In genomic region chr2:121944072-121944829, GRCh38 we compare ENCODE assay signal across 9 cellular contexts.
DNase-seq lines count a peak whose midpoint lies in the region; TF ChIP-seq lines count a peak whose summit lies in the region.
"Had no signal": no experiment of that assay in that cellular context is flagged by ENCODE, and none has a peak within 500 bp of the region (broad histone marks: within the 10 kb centered on the region; RNA-seq: fewer than 3 reads in every experiment).

No MANE protein-coding gene starts in this region.

- TF ChIP-seq RAD21 in neural cell (conservative IDR thresholded peaks at IDR 0.05) = no peak

- TF ChIP-seq CTCF in epithelial cell of esophagus (IDR thresholded peaks at IDR 0.05; ENCODE audit: insufficient read depth, low read depth, low read length, missing control alignments) = no peak
- no peak for TF ChIP-seq CTCF in neural cell (IDR thresholded peaks at IDR 0.05; ENCODE audit: poor library complexity, severe bottlenecking)
- TF ChIP-seq CTCF in H9 (conservative IDR thresholded peaks at IDR 0.05) = no peak

- no peaks in the 10 kb centered on the region for H3K9me2 ChIP-seq in neural cell (ENCODE audit: insufficient read depth, low read length)
- H3K9me2 ChIP-seq in Karpas-422 (replicated peaks; ENCODE audit: insufficient read depth, low read length) = no peaks in the 10 kb centered on the region

- H3K4me2 ChIP-seq in neural cell (ENCODE audit: low read length) (no peak overlapping the region), Karpas-422 (ENCODE audit: low read depth, low read length, poor library complexity, severe bottlenecking) (no peak overlapping the region), H9 (ENCODE audit: insufficient read depth, insufficient read length, low read length) (no peak overlapping the region)

- H3K27ac ChIP-seq in neural cell (ENCODE audit: low read length) = peak overlapping the region; percentile 46
- no peak overlapping the region for H3K27ac ChIP-seq in Karpas-422 (ENCODE audit: low read length)
- H3K27ac ChIP-seq in H9 (ENCODE audit: insufficient read length, low read depth, low read length) = no peak overlapping the region

- H3K4me1 ChIP-seq in Karpas-422 (ENCODE audit: low read length) (peaks cover 53% of the 10 kb centered on the region), H9 (ENCODE audit: insufficient read depth, low read length) (no peaks in the 10 kb centered on the region)

- H3K36me3 Mint-ChIP-seq in H9 (ENCODE audit: insufficient read depth in 1 of 3, low read depth in 3 of 3) = no peaks in the 10 kb centered on the region

- H3K4ac ChIP-seq in H9 (ENCODE audit: low read depth, low read length) = no peak overlapping the region

- H3F3A ChIP-seq in neural cell (ENCODE audit: insufficient read depth, low read length, poor library complexity, severe bottlenecking) = no peaks in the 10 kb centered on the region

- no peak overlapping the region for H3K14ac ChIP-seq in H9 (ENCODE audit: insufficient read depth, low read length)

- intact Hi-C loops in posterior cingulate gyrus (cut with DNase I) = no loop called here

- H2BK20ac ChIP-seq in H9 (ENCODE audit: low read depth, low read length, poor library complexity, severe bottlenecking) = no peak overlapping the region

- H3K27me3 ChIP-seq in neural cell (ENCODE audit: insufficient read depth, low read depth, low read length) = no peaks in the 10 kb centered on the region
- H3K27me3 ChIP-seq in Karpas-422 (ENCODE audit: low read length) = no peaks in the 10 kb centered on the region
- no peaks in the 10 kb centered on the region for H3K27me3 ChIP-seq in H9 (ENCODE audit: insufficient read depth, low read length)

- H3K9me3 Mint-ChIP-seq in H9 = no peaks in the 10 kb centered on the region
- H3K9me3 Mint-ChIP-seq: dendritic cell treated with granulocyte-macrophage colony-stimulating factor and Interleukin-4, amounts not matched to agents 40 ng/mL and 50 ng/mL, for 4 days had no signal

- H3K9me3 ChIP-seq in neural cell (ENCODE audit: low read length) (no peaks in the 10 kb centered on the region), Karpas-422 (ENCODE audit: low read length) (no peaks in the 10 kb centered on the region), H9 (ENCODE audit: control insufficient read depth, low read depth, low read length) (no peaks in the 10 kb centered on the region)

- no peak overlapping the region for H2AK5ac ChIP-seq in H9 (ENCODE audit: insufficient read length, low read length)

- POLR2A ChIA-PET in HEK293T (lab: Yijun Ruan, JAX) = no interaction called here

- no peak overlapping the region for H4K8ac ChIP-seq in H9 (replicated peaks; ENCODE audit: insufficient read length, low read depth, low read length)

- peak; percentile 97 for DNase-seq in EH (ENCODE audit: low read depth)
- DNase-seq in NCI-H460 (ENCODE audit: extremely low read depth, low read depth) = peak; percentile 19
- DNase-seq in epithelial cell of esophagus (ENCODE audit: low read depth) = peak; percentile 89
- no peak for DNase-seq in Karpas-422
- DNase-seq in H9 = no peak
- no peak for DNase-seq in HEK293T (ENCODE audit: extremely low spot score)
- DNase-seq in posterior cingulate gyrus = no peak

- no peak overlapping the region for H3K27ac Mint-ChIP-seq in H9
- H3K27ac Mint-ChIP-seq: dendritic cell treated with granulocyte-macrophage colony-stimulating factor and Interleukin-4, amounts not matched to agents 40 ng/mL and 50 ng/mL, for 4 days had no signal

- H3K18ac ChIP-seq in H9 (ENCODE audit: insufficient read length, low read depth, low read length) = no peak overlapping the region

- no peak for TF ChIP-seq EP300 in neural cell (conservative IDR thresholded peaks at IDR 0.05; ENCODE audit: poor library complexity, severe bottlenecking)

- no peaks in the 10 kb centered on the region for H3K23me2 ChIP-seq in H9 (ENCODE audit: insufficient read length, low read depth, low read length, poor library complexity, severe bottlenecking)

- no peak overlapping the region for H2BK5ac ChIP-seq in H9 (ENCODE audit: insufficient read length, low read length)

- no peak overlapping the region for H3T11ph ChIP-seq in H9 (ENCODE audit: low read length)

- no peak overlapping the region for H3K4me3 Mint-ChIP-seq in H9
- H3K4me3 Mint-ChIP-seq: dendritic cell treated with granulocyte-macrophage colony-stimulating factor and Interleukin-4, amounts not matched to agents 40 ng/mL and 50 ng/mL, for 4 days had no signal

- H3K79me2 ChIP-seq in neural cell (replicated peaks; ENCODE audit: insufficient read depth, low read length) = no peaks in the 10 kb centered on the region
- no peaks in the 10 kb centered on the region for H3K79me2 ChIP-seq in Karpas-422 (ENCODE audit: low read length)
- H3K79me2 ChIP-seq in H9 (ENCODE audit: insufficient read depth, low read length) = no peaks in the 10 kb centered on the region

- no peaks in the 10 kb centered on the region for H3K27me3 Mint-ChIP-seq in H9 (ENCODE audit: low read depth)
- H3K27me3 Mint-ChIP-seq: dendritic cell treated with granulocyte-macrophage colony-stimulating factor and Interleukin-4, amounts not matched to agents 40 ng/mL and 50 ng/mL, for 4 days had no signal

- H2BK12ac ChIP-seq in H9 (ENCODE audit: insufficient read length, low read depth, low read length) = no peak overlapping the region

- no peak overlapping the region for H3K23ac ChIP-seq in H9 (ENCODE audit: insufficient read length, low read depth, low read length)

- H4K5ac ChIP-seq in H9 (ENCODE audit: insufficient read length, low read depth, low read length) = no peak overlapping the region

- no peak overlapping the region for H2BK15ac ChIP-seq in H9 (ENCODE audit: low read depth, low read length)

- H3K4me1 Mint-ChIP-seq in H9 = no peaks in the 10 kb centered on the region

- H3K9ac ChIP-seq in neural cell (ENCODE audit: low read length) (no peak overlapping the region), Karpas-422 (ENCODE audit: low read length) (no peak overlapping the region), H9 (ENCODE audit: extremely low read depth, insufficient read length, low read length) (no peak overlapping the region)

- H4K20me1 ChIP-seq in neural cell (ENCODE audit: insufficient read depth) = no peaks in the 10 kb centered on the region
- H4K20me1 ChIP-seq in Karpas-422 (ENCODE audit: insufficient read depth, low read depth, low read length) = no peaks in the 10 kb centered on the region
- H4K20me1 ChIP-seq in H9 (ENCODE audit: control insufficient read depth, insufficient read depth, insufficient read length) = no peaks in the 10 kb centered on the region

- H2AFZ ChIP-seq in neural cell (ENCODE audit: low read depth, low read length) (no peak overlapping the region), Karpas-422 (ENCODE audit: low read length) (no peak overlapping the region), H9 (ENCODE audit: low read length) (no peak overlapping the region)

- no CpG with 5 or more reads among the region's 7 CpGs for WGBS in H9 (ENCODE audit: extremely low coverage, insufficient read length, low lambda C conversion rate)

- no peak overlapping the region for H2BK120ac ChIP-seq in H9 (ENCODE audit: low read depth, low read length, poor library complexity, severe bottlenecking)

- no peak overlapping the region for H3K4me3 ChIP-seq in epithelial cell of esophagus (ENCODE audit: low read length)
- no peak overlapping the region for H3K4me3 ChIP-seq in neural cell (ENCODE audit: low read length)
- H3K4me3 ChIP-seq in Karpas-422 (ENCODE audit: low read length) = no peak overlapping the region

- H4K91ac ChIP-seq in H9 (ENCODE audit: insufficient read length, low read depth, low read length) = no peak overlapping the region

- H3K79me1 ChIP-seq in H9 (ENCODE audit: insufficient read depth, low read depth, low read length, poor library complexity, severe bottlenecking) = no peaks in the 10 kb centered on the region

- CTCF ChIA-PET in HEK293T (lab: Yijun Ruan, JAX) = no interaction called here

- no peak overlapping the region for H3K56ac ChIP-seq in H9 (ENCODE audit: insufficient read length, low read depth, low read length)

- no peaks in the 10 kb centered on the region for H3K36me3 ChIP-seq in neural cell (ENCODE audit: insufficient read depth, low read length)
- H3K36me3 ChIP-seq in Karpas-422 (ENCODE audit: insufficient read depth, low read length) = no peaks in the 10 kb centered on the region

TF ChIP-seq in neural cell, 6 proteins besides CTCF, POLR2A, EP300 and RAD21 (continues in another document):
- no peak for TF ChIP-seq EZH2 (IDR thresholded peaks at IDR 0.05; ENCODE audit: borderline replicate concordance, insufficient read depth, low read length, poor library complexity, severe bottlenecking)
- no peak for TF ChIP-seq TAF1 (IDR thresholded peaks at IDR 0.05; ENCODE audit: low read depth)
- TF ChIP-seq POLR2AphosphoS5 (IDR thresholded peaks at IDR 0.05) = no peak

TF ChIP-seq in HEK293T, 16 proteins besides CTCF, POLR2A, EP300 and RAD21:
- TF ChIP-seq FOXK2 (IDR thresholded peaks at IDR 0.05) = no peak
- no peak for TF ChIP-seq SUZ12 (IDR thresholded peaks at IDR 0.05)

Comparison
In these comparisons a context has a peak if more than half of its experiments do, and no peak if none do; other contexts are left out.
1. DNase-seq: peak in EH (single experiment), NCI-H460 (single experiment) and epithelial cell of esophagus (single experiment); none in Karpas-422 (single experiment), H9 (single experiment), HEK293T (single experiment) and posterior cingulate gyrus (0 of 10).